ENCODE assay signal across 1 cellular context in the genomic region with DNA sequence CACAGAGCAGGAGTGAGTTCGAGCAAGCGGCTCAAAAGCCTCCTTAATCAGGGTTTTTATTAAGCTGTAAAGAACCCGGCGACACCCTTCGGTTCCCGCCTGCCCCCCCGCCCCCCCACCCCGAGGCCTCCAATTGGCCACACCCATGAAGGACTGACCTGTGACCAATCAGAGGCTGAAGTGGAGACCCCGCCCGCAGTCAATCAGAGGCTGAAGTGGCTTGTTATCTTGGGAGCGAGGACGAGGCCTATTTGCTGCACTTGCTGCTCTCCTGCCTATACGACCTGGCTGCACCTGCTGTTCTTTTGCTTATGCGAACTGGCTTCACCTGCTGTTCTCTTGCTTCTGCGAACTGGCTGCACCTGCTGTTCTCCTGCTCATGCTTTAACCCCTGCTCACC.
TF ChIP-seq lines count a peak whose summit lies in the region.

No MANE protein-coding gene starts in this region.

TF ChIP-seq in SK-N-SH, 30 proteins besides CTCF, POLR2A, EP300 and RAD21 (continued from another document):
- TF ChIP-seq TEAD4 (IDR thresholded peaks at IDR 0.05; ENCODE audit: borderline replicate concordance, insufficient read depth) = no peak
- TF ChIP-seq RCOR1 (IDR thresholded peaks at IDR 0.05; ENCODE audit: low read length) = no peak
- no peak for TF ChIP-seq TCF12 (IDR thresholded peaks at IDR 0.05)
TF ChIP-seq in SK-N-SH: peak in this region for 0.
